Comparison of ENCODE assay signal across 9 cellular contexts in genomic region chr6:154277578-154278128, GRCh38.
DNase-seq lines count a peak whose midpoint lies in the region; ATAC-seq, FAIRE-seq and TF ChIP-seq lines count a peak whose summit lies in the region.
"Had no signal": no experiment of that assay in that cellular context is flagged by ENCODE, and none has a peak within 500 bp of the region (broad histone marks: within the 10 kb centered on the region; RNA-seq: fewer than 3 reads in every experiment).

No MANE protein-coding gene starts in this region.

- DNase-seq in T-helper 17 cell: no peak
- DNase-seq in immature natural killer cell: no peak
- DNase-seq in HK-2 (ENCODE audit: unreplicated experiment): no peak
- no peak for DNase-seq in NCI-H2081 (lab: John Stamatoyannopoulos, UW)
- no peak for DNase-seq in pancreas
- no peak for DNase-seq in iPS-NIHi11 (ENCODE audit: low spot score)

- peak overlapping the region in 1 of 4 donors; percentile 24 for H3K4me3 ChIP-seq in pancreas

- H3K4me3 Mint-ChIP-seq in T-helper 17 cell (peak overlapping the region; percentile 87), immature natural killer cell (peak overlapping the region; percentile 54 to 79 (median 75))
- H3K4me3 Mint-ChIP-seq: neural crest cell had no signal

- H3K4me1 Mint-ChIP-seq in T-helper 17 cell: peaks cover 16% of the 10 kb centered on the region
- peaks cover 16 to 22% of the 10 kb centered on the region in 2 donors for H3K4me1 Mint-ChIP-seq in immature natural killer cell

- ATAC-seq in GM19395 (IDR thresholded peaks at IDR 0.05; ENCODE audit: unreplicated experiment) (peak; percentile 36), T-helper 17 cell (peak; percentile 30), pancreas (no peak)

- H3K27ac ChIP-seq in C4-2B (no peak overlapping the region), pancreas (no peak overlapping the region)

- TF ChIP-seq CTCF in C4-2B (conservative IDR thresholded peaks at IDR 0.05): peak; percentile 44
- peak in 1 of 4 donors; percentile 4 for TF ChIP-seq CTCF in pancreas (IDR thresholded peaks at IDR 0.05)

- no peaks in the 10 kb centered on the region for H3K9me3 Mint-ChIP-seq in immature natural killer cell
- H3K9me3 Mint-ChIP-seq: neural crest cell had no signal

- H3K9me3 ChIP-seq in T-helper 17 cell (ENCODE audit: control insufficient read depth, low read length, poor library complexity, severe bottlenecking) (no peaks in the 10 kb centered on the region), pancreas (no peaks in the 10 kb centered on the region)

- H3K36me3 ChIP-seq in pancreas: no peaks in the 10 kb centered on the region

- H3K27me3 ChIP-seq in pancreas: no peaks in the 10 kb centered on the region

- FAIRE-seq in pancreas (lab: Jason Lieb, UNC): no peak

- H3K27ac Mint-ChIP-seq in T-helper 17 cell (peak overlapping the region; percentile 21), immature natural killer cell (peak overlapping the region in 5 of 6 donors; percentile 38 to 73 (median 60))

- intact Hi-C loops in pancreas (cut with DNase I): loop anchor here in 2 of 3 donors (5.0 to 10.0 kb wide), 2 partner anchors 120 to 123 kb away; no protein-coding TSS in a partner anchor

- peaks cover 0 to 5% (median 0%) of the 10 kb centered on the region in 3 donors for H3K4me1 ChIP-seq in pancreas

- no peaks in the 10 kb centered on the region for H3K27me3 Mint-ChIP-seq in T-helper 17 cell
- peaks cover 2 to 3% (median 2%) of the 10 kb centered on the region in 3 donors for H3K27me3 Mint-ChIP-seq in immature natural killer cell (ENCODE audit: low read depth in 3 of 3)

- 60 to 61% methylated on average over 7 of the region's 7 CpGs for WGBS in pancreas, 2 donors

- H3K36me3 Mint-ChIP-seq in T-helper 17 cell (ENCODE audit: low read depth) (no peaks in the 10 kb centered on the region), immature natural killer cell (no peaks in the 10 kb centered on the region)

Comparison
In these comparisons a context has a peak if more than half of its experiments do, and no peak if none do; other contexts are left out.
1. ATAC-seq: peak in GM19395 (single experiment) and T-helper 17 cell (single experiment); none in pancreas (0 of 4).